In genomic region chr3:134485620-134486576, GRCh38 we compare ENCODE assay signal across 8 cellular contexts. TPM values are rescaled to one million over a fixed set of nuclear protein-coding genes. Genes with fewer than 3 reads are reported as not detected.
DNase-seq lines count a peak whose midpoint lies in the region; ATAC-seq and TF ChIP-seq lines count a peak whose summit lies in the region.

ANAPC13 (minus strand) TSS chr3:134485985; CDS start chr3:134482904, 3,081 bp downstream.
CEP63 (plus strand) TSS chr3:134486057; CDS start chr3:134495321, 9,264 bp downstream.

- no peaks in the 10 kb centered on the region for H3K9me3 Mint-ChIP-seq in activated naive CD4-positive, alpha-beta T cell treated with anti-CD3 and anti-CD28 coated beads, Interleukin-2, amount 50 U/mL, for 24 hours

- peaks cover 28% of the 10 kb centered on the region for H3K4me1 ChIP-seq in testis

- peak within 1 kb of the TSS; percentile 90 to 94 for H3K27ac ChIP-seq in testis

- no peaks in the 10 kb centered on the region for H3K27me3 ChIP-seq in GM06990 (replicated peaks; ENCODE audit: control insufficient read depth, insufficient read depth, low read length)
- no peaks in the 10 kb centered on the region for H3K27me3 ChIP-seq in testis

- ATAC-seq in HG02588 (IDR thresholded peaks at IDR 0.05; ENCODE audit: unreplicated experiment) (peak; percentile 77), SK-N-SH treated with all-trans-retinoic acid at 6 μM for 48 hours (peak; percentile 92), omental fat pad (ENCODE audit: low FRiP score) (peak; percentile 90)

- DNase-seq in GM06990 (ENCODE audit: extremely low read depth, insufficient read length) = peak; percentile 99
- DNase-seq in NCI-H1092 (lab: John Stamatoyannopoulos, UW) = peak; percentile 97
- peak; percentile 85 for DNase-seq in glomerular endothelial cell (ENCODE audit: extremely low read depth, low read depth, low spot score)
- DNase-seq in omental fat pad (ENCODE audit: low spot score) = peak; percentile 82
- peak; percentile 98 for DNase-seq in testis

- H3K36me3 Mint-ChIP-seq in activated naive CD4-positive, alpha-beta T cell treated with anti-CD3 and anti-CD28 coated beads, Interleukin-2, amount 50 U/mL, for 24 hours = peaks cover 12% of the 10 kb centered on the region

- peak within 1 kb of the TSS; percentile 100 for H3K27ac Mint-ChIP-seq in activated naive CD4-positive, alpha-beta T cell treated with anti-CD3 and anti-CD28 coated beads, Interleukin-2, amount 50 U/mL, for 24 hours

- H3K36me3 ChIP-seq in GM06990 (ENCODE audit: control insufficient read depth, insufficient read depth, low read length) (peaks cover 4% of the 10 kb centered on the region), testis (ENCODE audit: low read depth, missing control alignments) (no peaks in the 10 kb centered on the region)

- H3K4me3 Mint-ChIP-seq in activated naive CD4-positive, alpha-beta T cell treated with anti-CD3 and anti-CD28 coated beads, Interleukin-2, amount 50 U/mL, for 24 hours = peak within 1 kb of the TSS; percentile 96

- peak within 1 kb of the TSS; percentile 93 for H3K4me3 ChIP-seq in GM06990 (replicated peaks; ENCODE audit: low read depth, low read length)
- H3K4me3 ChIP-seq in testis = peak within 1 kb of the TSS; percentile 70 to 87

- WGBS in testis, 2 donors = 1% methylated on average over 46 to 75 of the region's 87 CpGs

- peaks cover 56% of the 10 kb centered on the region for H3K4me1 Mint-ChIP-seq in activated naive CD4-positive, alpha-beta T cell treated with anti-CD3 and anti-CD28 coated beads, Interleukin-2, amount 50 U/mL, for 24 hours

- no peaks in the 10 kb centered on the region for H3K9me3 ChIP-seq in testis

- no peaks in the 10 kb centered on the region for H3K27me3 Mint-ChIP-seq in activated naive CD4-positive, alpha-beta T cell treated with anti-CD3 and anti-CD28 coated beads, Interleukin-2, amount 50 U/mL, for 24 hours

- TF ChIP-seq CTCF in GM06990 (IDR thresholded peaks at IDR 0.05; ENCODE audit: insufficient read depth, low read length, poor library complexity, severe bottlenecking) = no peak
- no peak for TF ChIP-seq CTCF in omental fat pad (IDR thresholded peaks at IDR 0.05)
- no peak for TF ChIP-seq CTCF in testis (IDR thresholded peaks at IDR 0.05)

- intact Hi-C loops in testis (cut with DNase I; ENCODE audit: low total_unique reads) = no loop called here

- TF ChIP-seq POLR2A in testis (IDR thresholded peaks at IDR 0.05) = no peak

TF ChIP-seq in SK-N-SH treated with all-trans-retinoic acid at 6 μM for 48 hours, 23 proteins besides CTCF, POLR2A, EP300 and RAD21:
- 0 out of 2 replicates have a peak, but pooled peaks have one; percentile 44 for TF ChIP-seq CSDC2 (CRISPR knock-in tag; IDR thresholded peaks at IDR 0.05)
- TF ChIP-seq TCF4 (CRISPR knock-in tag; IDR thresholded peaks at IDR 0.05; ENCODE audit: borderline replicate concordance) = no peak
- TF ChIP-seq RARB (CRISPR knock-in tag; IDR thresholded peaks at IDR 0.05) = no peak
- TF ChIP-seq ARNTL (CRISPR knock-in tag; IDR thresholded peaks at IDR 0.05; ENCODE audit: borderline replicate concordance, low read depth) = peak; percentile 51; the same call in 1 of the 2 replicates
- TF ChIP-seq OSR1 (CRISPR knock-in tag; IDR thresholded peaks at IDR 0.05) = no peak
- TF ChIP-seq BACH2 (CRISPR knock-in tag; IDR thresholded peaks at IDR 0.05; ENCODE audit: borderline replicate concordance) = no peak
- TF ChIP-seq ESRRG (CRISPR knock-in tag; IDR thresholded peaks at IDR 0.05) = no peak
- TF ChIP-seq ISL1 (CRISPR knock-in tag; IDR thresholded peaks at IDR 0.05) = no peak
- TF ChIP-seq, protein P1, sequence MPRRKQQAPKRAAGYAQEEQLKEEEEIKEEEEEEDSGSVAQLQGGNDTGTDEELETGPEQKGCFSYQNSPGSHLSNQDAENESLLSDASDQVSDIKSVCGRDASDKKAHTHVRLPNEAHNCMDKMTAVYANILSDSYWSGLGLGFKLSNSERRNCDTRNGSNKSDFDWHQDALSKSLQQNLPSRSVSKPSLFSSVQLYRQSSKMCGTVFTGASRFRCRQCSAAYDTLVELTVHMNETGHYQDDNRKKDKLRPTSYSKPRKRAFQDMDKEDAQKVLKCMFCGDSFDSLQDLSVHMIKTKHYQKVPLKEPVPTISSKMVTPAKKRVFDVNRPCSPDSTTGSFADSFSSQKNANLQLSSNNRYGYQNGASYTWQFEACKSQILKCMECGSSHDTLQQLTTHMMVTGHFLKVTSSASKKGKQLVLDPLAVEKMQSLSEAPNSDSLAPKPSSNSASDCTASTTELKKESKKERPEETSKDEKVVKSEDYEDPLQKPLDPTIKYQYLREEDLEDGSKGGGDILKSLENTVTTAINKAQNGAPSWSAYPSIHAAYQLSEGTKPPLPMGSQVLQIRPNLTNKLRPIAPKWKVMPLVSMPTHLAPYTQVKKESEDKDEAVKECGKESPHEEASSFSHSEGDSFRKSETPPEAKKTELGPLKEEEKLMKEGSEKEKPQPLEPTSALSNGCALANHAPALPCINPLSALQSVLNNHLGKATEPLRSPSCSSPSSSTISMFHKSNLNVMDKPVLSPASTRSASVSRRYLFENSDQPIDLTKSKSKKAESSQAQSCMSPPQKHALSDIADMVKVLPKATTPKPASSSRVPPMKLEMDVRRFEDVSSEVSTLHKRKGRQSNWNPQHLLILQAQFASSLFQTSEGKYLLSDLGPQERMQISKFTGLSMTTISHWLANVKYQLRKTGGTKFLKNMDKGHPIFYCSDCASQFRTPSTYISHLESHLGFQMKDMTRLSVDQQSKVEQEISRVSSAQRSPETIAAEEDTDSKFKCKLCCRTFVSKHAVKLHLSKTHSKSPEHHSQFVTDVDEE (CRISPR knock-in tag; IDR thresholded peaks at IDR 0.05) = peak; percentile 41; the same call in 1 of the 2 replicates
- TF ChIP-seq ZNF8 (CRISPR knock-in tag; IDR thresholded peaks at IDR 0.05) = no peak
- 0 out of 2 replicates have a peak, but pooled peaks have one; percentile 43 for TF ChIP-seq ZFP3 (CRISPR knock-in tag; IDR thresholded peaks at IDR 0.05)
- peak; percentile 50; the same call in 1 of the 2 replicates for TF ChIP-seq GLIS3 (CRISPR knock-in tag; IDR thresholded peaks at IDR 0.05)

RNA-seq across cellular contexts. Expression of gene ANAPC13, which starts in this region (rescaled TPM):
- total RNA-seq in glomerular endothelial cell (55.4 and 59.3 TPM in 2 replicates), omental fat pad (10 to 100 TPM; 41.6 to 58.6 (median 52.3) TPM), testis (10 to 100 TPM; 50.5 to 65.6 TPM)
- polyA plus RNA-seq in testis (ENCODE audit: insufficient read depth, low read depth, low replicate concordance) = 47.8 TPM

RNA-seq across cellular contexts. Expression of gene CEP63, which starts in this region (rescaled TPM):
- 7.5 and 17.0 TPM in 2 replicates for total RNA-seq in glomerular endothelial cell
- total RNA-seq in omental fat pad = 10 to 100 TPM; 15.3 to 30.9 (median 21.1) TPM
- total RNA-seq in testis = 10 to 100 TPM; 45.5 to 74.5 TPM
- polyA plus RNA-seq in testis (ENCODE audit: insufficient read depth, low read depth, low replicate concordance) = 42.3 TPM

Comparison
In these comparisons a context has a peak if more than half of its experiments do, and no peak if none do; other contexts are left out.
1. Peak in every context shown above with its lines: DNase-seq, ATAC-seq, H3K4me3 ChIP-seq and H3K27ac ChIP-seq.